20 cellular contexts compared by ENCODE assay signal in the genomic region with DNA sequence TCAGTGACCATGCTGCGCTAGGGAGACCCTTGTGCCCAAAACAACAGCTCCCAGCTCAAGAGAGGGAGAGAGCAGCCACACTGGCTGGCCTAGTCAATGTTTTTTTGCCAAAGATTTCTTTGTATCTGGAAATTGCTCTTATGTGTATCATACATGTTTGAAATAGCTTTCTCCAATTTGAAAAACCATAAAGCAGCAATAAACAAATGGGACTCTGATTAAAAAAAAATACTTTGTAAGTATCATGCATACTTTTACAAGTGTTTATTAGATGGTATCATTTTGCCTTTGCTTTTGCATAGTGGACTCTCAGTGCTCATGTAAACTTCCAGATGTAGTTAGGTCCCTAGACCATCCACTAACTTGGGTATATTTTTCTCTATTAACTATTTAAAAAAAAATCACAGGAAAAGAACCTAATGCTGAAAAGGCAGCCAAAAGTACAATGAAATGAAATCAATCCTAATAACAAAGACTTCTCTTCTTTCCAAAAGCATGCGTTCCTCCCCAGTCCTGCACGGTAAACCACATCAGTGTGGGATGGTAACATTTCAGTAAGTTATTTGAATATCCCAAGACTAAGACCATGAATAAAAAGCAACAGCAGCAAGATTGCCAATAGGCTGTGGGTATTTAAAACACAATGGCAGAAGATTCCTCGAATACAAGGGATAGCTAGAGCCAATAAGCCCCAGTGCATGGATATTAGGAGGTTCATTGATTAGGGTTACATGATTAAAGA.
DNase-seq lines count a peak whose midpoint lies in the region; ATAC-seq, FAIRE-seq and TF ChIP-seq lines count a peak whose summit lies in the region.
"Had no signal": no experiment of that assay in that cellular context is flagged by ENCODE, and none has a peak within 500 bp of the region (broad histone marks: within the 10 kb centered on the region; RNA-seq: fewer than 3 reads in every experiment).

No MANE protein-coding gene starts in this region.

- peak; percentile 73 for DNase-seq in EH (ENCODE audit: low read depth)
- DNase-seq in SJSA1 (ENCODE audit: low read depth in 1 of 2, low spot score in 2 of 2): peak in 1 of 2 experiments; percentile 50
- no peak for DNase-seq in chondrocyte (ENCODE audit: low spot score)
- DNase-seq in osteoblast (ENCODE audit: insufficient read length, low spot score, missing footprints): no peak
- no peak for DNase-seq in mucosa of descending colon
- no peak for DNase-seq in KBM-7
- no peak for DNase-seq in vagina (ENCODE audit: extremely low spot score in 2 of 2)
- DNase-seq in HepG2 (ENCODE audit: low spot score): no peak
- DNase-seq: Calu3; CD8-positive, alpha-beta T cell; NCI-H1105; NCI-H1694; NCI-H2227 treated with DMSO at 0.1 percent for 48 hours; NCI-H510A treated with DMSO at 0.1 percent for 48 hours; NCI-H774; SHP77 had no signal

- H3K27ac ChIP-seq in SJSA1 (peak overlapping the region; percentile 69), osteoblast (ENCODE audit: low read depth, low read length) (peak overlapping the region; percentile 83), vagina (no peak overlapping the region), HepG2 (ENCODE audit: extremely low read length, insufficient read depth, low read length) (no peak overlapping the region)
- H3K27ac ChIP-seq: BLaER1 treated with 17β-estradiol and CSF1 and Interleukin-3, amounts not matched to agents 10 nM and 100 nM had no signal

- no peaks in the 10 kb centered on the region for H3K9me3 Mint-ChIP-seq in chondrocyte (ENCODE audit: low read depth)
- H3K9me3 Mint-ChIP-seq: CD8-positive, alpha-beta T cell; HFFc6 had no signal

- no peaks in the 10 kb centered on the region for H3K36me3 Mint-ChIP-seq in chondrocyte (ENCODE audit: low read depth)
- H3K36me3 Mint-ChIP-seq: CD8-positive, alpha-beta T cell had no signal

- intact Hi-C loops in mucosa of descending colon (cut with DNase I, micrococcal nuclease) (no loop called here), vagina (cut with DNase I) (no loop called here), HepG2 (cut with micrococcal nuclease; ENCODE audit: unreplicated experiment) (no loop called here)

- H4K20me1 ChIP-seq in osteoblast (ENCODE audit: insufficient read depth, low read length): no peaks in the 10 kb centered on the region
- H4K20me1 ChIP-seq in HepG2 (ENCODE audit: insufficient read depth, low read length): no peaks in the 10 kb centered on the region
- H4K20me1 ChIP-seq: BLaER1 treated with 17β-estradiol and CSF1 and Interleukin-3, amounts not matched to agents 10 nM and 100 nM had no signal

- POLR2A ChIA-PET in HepG2 (lab: Yijun Ruan, JAX): no interaction called here

- FAIRE-seq in HepG2 (lab: Jason Lieb, UNC): no peak
- FAIRE-seq: H54, RCC 7860 had no signal

- no peak for TF ChIP-seq RAD21 in HepG2 (CRISPR knock-in tag; IDR thresholded peaks at IDR 0.05)

- peak overlapping the region; percentile 95 for H3K27ac Mint-ChIP-seq in chondrocyte (ENCODE audit: unreplicated experiment)
- H3K27ac Mint-ChIP-seq: CD8-positive, alpha-beta T cell; HFFc6 had no signal

- H3K9ac ChIP-seq in HepG2 (ENCODE audit: insufficient read depth, low read depth, low read length): no peak overlapping the region
- H3K9ac ChIP-seq: BLaER1 treated with 17β-estradiol and CSF1 and Interleukin-3, amounts not matched to agents 10 nM and 100 nM had no signal

- H3K36me3 ChIP-seq in SJSA1 (no peaks in the 10 kb centered on the region), osteoblast (ENCODE audit: insufficient read depth, low read length) (no peaks in the 10 kb centered on the region), mucosa of descending colon (ENCODE audit: low read depth) (no peaks in the 10 kb centered on the region), vagina (no peaks in the 10 kb centered on the region), HepG2 (replicated peaks in 1 of 2; ENCODE audit: control insufficient read depth in 1 of 2, insufficient read depth in 2 of 2, low read length in 2 of 2) (no peaks in the 10 kb centered on the region)
- H3K36me3 ChIP-seq: BLaER1 treated with 17β-estradiol and CSF1 and Interleukin-3, amounts not matched to agents 10 nM and 100 nM had no signal

- 51% methylated on average over 4 of the region's 4 CpGs for WGBS in HepG2 (ENCODE audit: low lambda C conversion rate)

- no peaks in the 10 kb centered on the region for H3K9me3 ChIP-seq in SJSA1 (replicated peaks)
- H3K9me3 ChIP-seq in osteoblast (ENCODE audit: low read depth, low read length): no peaks in the 10 kb centered on the region
- H3K9me3 ChIP-seq in mucosa of descending colon: no peaks in the 10 kb centered on the region
- H3K9me3 ChIP-seq in vagina: no peaks in the 10 kb centered on the region
- H3K9me3 ChIP-seq in HepG2 (ENCODE audit: low read length): no peaks in the 10 kb centered on the region
- H3K9me3 ChIP-seq: BLaER1 treated with 17β-estradiol and CSF1 and Interleukin-3, amounts not matched to agents 10 nM and 100 nM had no signal

- no peak for ATAC-seq in mucosa of descending colon
- no peak for ATAC-seq in HepG2
- ATAC-seq: CD8-positive, alpha-beta T cell had no signal

- in situ Hi-C loops in KBM-7 (cut with MboI; ENCODE audit: low pct_unique_long_range_greater_than_20kb, low sequenced_read_pairs): no loop called here
- in situ Hi-C loops in HepG2 (cut with HindIII; ENCODE audit: extremely low pct_ligation_motif_present, low pct_unique_long_range_greater_than_20kb): no loop called here

- TF ChIP-seq EP300 in HepG2 (IDR thresholded peaks at IDR 0.05; ENCODE audit: low read depth in 2 of 2, low read length in 2 of 2) (no peak), HepG2 (CRISPR knock-in tag; IDR thresholded peaks at IDR 0.05; ENCODE audit: borderline replicate concordance) (no peak)

- no peak overlapping the region for H3K4me3 Mint-ChIP-seq in chondrocyte (ENCODE audit: unreplicated experiment)
- H3K4me3 Mint-ChIP-seq: CD8-positive, alpha-beta T cell had no signal

- H2AFZ ChIP-seq in osteoblast (ENCODE audit: low read length) (no peak overlapping the region), HepG2 (ENCODE audit: low read length) (no peak overlapping the region)

- CTCF ChIA-PET in HepG2 (lab: Yijun Ruan, JAX; ENCODE audit: low intra/inter-chr PET ratio, low total read pairs): no interaction called here

- H3K27me3 ChIP-seq in SJSA1 (replicated peaks): no peaks in the 10 kb centered on the region
- H3K27me3 ChIP-seq in osteoblast (ENCODE audit: insufficient read depth, low read length): no peaks in the 10 kb centered on the region
- H3K27me3 ChIP-seq in vagina: no peaks in the 10 kb centered on the region
- no peaks in the 10 kb centered on the region for H3K27me3 ChIP-seq in HepG2 (ENCODE audit: control insufficient read depth in 1 of 2, insufficient read depth in 2 of 2, low read length in 2 of 2)
- H3K27me3 ChIP-seq: BLaER1 treated with 17β-estradiol and CSF1 and Interleukin-3, amounts not matched to agents 10 nM and 100 nM had no signal

- peaks cover 92% of the 10 kb centered on the region for H3K4me1 Mint-ChIP-seq in chondrocyte (ENCODE audit: low read depth)

- H3K4me1 ChIP-seq in SJSA1 (replicated peaks) (peaks cover 68% of the 10 kb centered on the region), osteoblast (ENCODE audit: insufficient read depth, low read length) (peaks cover 75% of the 10 kb centered on the region), mucosa of descending colon (ENCODE audit: low read depth) (no peaks in the 10 kb centered on the region), vagina (peaks cover 10% of the 10 kb centered on the region), HepG2 (ENCODE audit: insufficient read depth, low read length) (no peaks in the 10 kb centered on the region)

- TF ChIP-seq POLR2A in vagina (IDR thresholded peaks at IDR 0.05) (no peak), HepG2 (IDR thresholded peaks at IDR 0.05; ENCODE audit: insufficient read depth in 1 of 2, low read depth in 2 of 2, low read length in 2 of 2) (no peak)

- H3K4me3 ChIP-seq in SJSA1: no peak overlapping the region
- no peak overlapping the region for H3K4me3 ChIP-seq in osteoblast (ENCODE audit: insufficient read depth, low read length)
- H3K4me3 ChIP-seq in mucosa of descending colon: no peak overlapping the region
- H3K4me3 ChIP-seq in vagina: no peak overlapping the region
- H3K4me3 ChIP-seq in HepG2 (replicated peaks in 1 of 3; ENCODE audit: insufficient read depth in 1 of 3, low read depth in 2 of 3, low read length in 3 of 3): no peak overlapping the region
- H3K4me3 ChIP-seq: BLaER1 treated with 17β-estradiol and CSF1 and Interleukin-3, amounts not matched to agents 10 nM and 100 nM had no signal

- TF ChIP-seq CTCF in chondrocyte (IDR thresholded peaks at IDR 0.05) (no peak), osteoblast (IDR thresholded peaks at IDR 0.05; ENCODE audit: extremely low read depth, low read depth, low read length) (no peak), mucosa of descending colon (IDR thresholded peaks at IDR 0.05) (no peak), vagina (IDR thresholded peaks at IDR 0.05) (no peak), HepG2 (CRISPR knock-in tag; IDR thresholded peaks at IDR 0.05) (no peak)

- no peaks in the 10 kb centered on the region for H3K27me3 Mint-ChIP-seq in chondrocyte (ENCODE audit: low read depth)

- no TSS peak for BruUV-seq in HepG2 (replicated peaks; lab: Mats Ljungman, UMichigan)

- H3K4me2 ChIP-seq in osteoblast (ENCODE audit: insufficient read depth, low read length): peak overlapping the region; percentile 40
- no peak overlapping the region for H3K4me2 ChIP-seq in HepG2 (ENCODE audit: low read depth, low read length)
- H3K4me2 ChIP-seq: BLaER1 treated with 17β-estradiol and CSF1 and Interleukin-3, amounts not matched to agents 10 nM and 100 nM had no signal

- H3K79me2 ChIP-seq in osteoblast (ENCODE audit: insufficient read depth, low read length): no peaks in the 10 kb centered on the region
- no peaks in the 10 kb centered on the region for H3K79me2 ChIP-seq in HepG2 (ENCODE audit: insufficient read depth, low read length)

TF ChIP-seq in HepG2, 621 proteins besides CTCF, POLR2A, EP300 and RAD21 (continues in another document):
- TF ChIP-seq PAF1 (CRISPR knock-in tag; IDR thresholded peaks at IDR 0.05): no peak
- TF ChIP-seq FIP1L1 (IDR thresholded peaks at IDR 0.05; ENCODE audit: borderline replicate concordance, insufficient read depth, low read depth, low read length): no peak
- no peak for TF ChIP-seq ZNF138 (CRISPR knock-in tag; IDR thresholded peaks at IDR 0.05; ENCODE audit: low read depth)
- TF ChIP-seq, protein P1, sequence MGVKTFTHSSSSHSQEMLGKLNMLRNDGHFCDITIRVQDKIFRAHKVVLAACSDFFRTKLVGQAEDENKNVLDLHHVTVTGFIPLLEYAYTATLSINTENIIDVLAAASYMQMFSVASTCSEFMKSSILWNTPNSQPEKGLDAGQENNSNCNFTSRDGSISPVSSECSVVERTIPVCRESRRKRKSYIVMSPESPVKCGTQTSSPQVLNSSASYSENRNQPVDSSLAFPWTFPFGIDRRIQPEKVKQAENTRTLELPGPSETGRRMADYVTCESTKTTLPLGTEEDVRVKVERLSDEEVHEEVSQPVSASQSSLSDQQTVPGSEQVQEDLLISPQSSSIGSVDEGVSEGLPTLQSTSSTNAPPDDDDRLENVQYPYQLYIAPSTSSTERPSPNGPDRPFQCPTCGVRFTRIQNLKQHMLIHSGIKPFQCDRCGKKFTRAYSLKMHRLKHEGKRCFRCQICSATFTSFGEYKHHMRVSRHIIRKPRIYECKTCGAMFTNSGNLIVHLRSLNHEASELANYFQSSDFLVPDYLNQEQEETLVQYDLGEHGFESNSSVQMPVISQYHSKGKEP (CRISPR knock-in tag; IDR thresholded peaks at IDR 0.05): no peak
- no peak for TF ChIP-seq JUNB (CRISPR knock-in tag; IDR thresholded peaks at IDR 0.05; ENCODE audit: borderline replicate concordance)

Comparison
In these comparisons a context has a peak if more than half of its experiments do, and no peak if none do; other contexts are left out.
1. H3K27ac ChIP-seq: peak in SJSA1 (single experiment) and osteoblast (single experiment); none in vagina (single experiment) and HepG2 (single experiment).